25 cellular contexts compared by ENCODE assay signal in genomic region chr2:3321825-3322224, GRCh38.
"Had no signal": no experiment of that assay in that cellular context is flagged by ENCODE, and none has a peak within 500 bp of the region (broad histone marks: within the 10 kb centered on the region; RNA-seq: fewer than 3 reads in every experiment).

No MANE protein-coding gene starts in this region.

- H3K4me3 ChIP-seq: breast epithelium, MG63, Peyer's patch, SJCRH30 had no signal

- H3K4me1 ChIP-seq: breast epithelium, Peyer's patch, SJCRH30 had no signal

- ATAC-seq: activated T-cell treated with anti-CD3 and anti-CD28 coated beads, Interleukin-2, amount 50 U/mL, for 4 hours had no signal

- H3K9ac ChIP-seq: SK-N-SH had no signal

- H3K36me3 ChIP-seq: breast epithelium, MG63 had no signal

- DNase-seq: activated B cell treated with CpG ODN at 0.5 μM for 24 hours; activated CD4-positive, alpha-beta memory T cell treated with anti-CD3 and anti-CD28 coated beads for 36 hours; activated CD4-positive, alpha-beta T cell treated with anti-CD3 and anti-CD28 coated beads for 1 hour; activated CD4-positive, alpha-beta T cell treated with anti-CD3 and anti-CD28 coated beads, Interleukin-2, amount 10 ng/mL, durations not matched to agents 7 days and 5 days; activated CD8-positive, alpha-beta memory T cell treated with anti-CD3 and anti-CD28 coated beads for 24 hours; activated gamma-delta T cell treated with Interleukin-2 at 50 U/mL for 16 hours; activated T-cell treated with anti-CD3 and anti-CD28 coated beads, Interleukin-2, amount 50 U/mL, for 4 hours; central memory CD4-positive, alpha-beta T cell; MG63; MV-4-11; NCI-H1105; NCI-H1436; NCI-H187; NCI-H2081; NCI-H510A treated with DMSO at 0.1 percent for 48 hours; NCI-H69; NK-92 treated with Interleukin-12 subunit alpha and Interleukin-12 subunit beta, amount 100 ng/mL, for 24 hours; OCI-M1; Peyer's patch; Right ventricle myocardium superior; SJCRH30; SK-N-SH; T-helper 1 cell had no signal

- H3K9me3 ChIP-seq: breast epithelium, MG63, Peyer's patch, SJCRH30, SK-N-SH had no signal

- H3K27me3 ChIP-seq: breast epithelium, MG63, Peyer's patch, SJCRH30 had no signal

- H3K27ac ChIP-seq: breast epithelium, Peyer's patch, RWPE1, SJCRH30 had no signal

- H3K4me2 ChIP-seq: SK-N-SH had no signal
